In genomic region chr10:58412502-58412961, GRCh38 we compare ENCODE assay signal across 14 cellular contexts. TPM values are rescaled to one million over a fixed set of nuclear protein-coding genes. Genes with fewer than 3 reads are reported as not detected.
DNase-seq lines count a peak whose midpoint lies in the region; TF ChIP-seq lines count a peak whose summit lies in the region.
"Had no signal": no experiment of that assay in that cellular context is flagged by ENCODE, and none has a peak within 500 bp of the region (broad histone marks: within the 10 kb centered on the region; RNA-seq: fewer than 3 reads in every experiment).

No MANE protein-coding gene starts in this region.

- H3K27me3 ChIP-seq in Caco-2 (replicated peaks; ENCODE audit: control insufficient read depth, insufficient read depth, low read length) (no peaks in the 10 kb centered on the region), HUES48 (ENCODE audit: control insufficient read depth, insufficient read depth, low read length) (no peaks in the 10 kb centered on the region), brain microvascular endothelial cell (replicated peaks) (no peaks in the 10 kb centered on the region), mesendoderm (ENCODE audit: insufficient read depth, low read length, poor library complexity) (no peaks in the 10 kb centered on the region), stomach (no peaks in the 10 kb centered on the region)

- H3K9ac ChIP-seq in HUES48 (ENCODE audit: low read depth, low read length) (no peak overlapping the region), mesendoderm (ENCODE audit: low read length) (no peak overlapping the region)

- H3K36me3 Mint-ChIP-seq in Caco-2 (ENCODE audit: insufficient read depth, unreplicated experiment), result no peaks in the 10 kb centered on the region
- H3K36me3 Mint-ChIP-seq: activated naive CD4-positive, alpha-beta T cell treated with anti-CD3 and anti-CD28 coated beads, Interleukin-2, amount 50 U/mL, for 24 hours had no signal

- peak; percentile 47 to 63 for TF ChIP-seq CTCF in Caco-2 (IDR thresholded peaks at IDR 0.05; ENCODE audit: insufficient read depth in 1 of 2, low read depth in 1 of 2, low read length in 1 of 2, severe bottlenecking in 1 of 2, unreplicated experiment in 1 of 2)
- TF ChIP-seq CTCF in brain microvascular endothelial cell (IDR thresholded peaks at IDR 0.05; ENCODE audit: low read depth, low read length, missing control alignments), result peak; percentile 30
- no peak for TF ChIP-seq CTCF in stomach (IDR thresholded peaks at IDR 0.05)

- no peaks in the 10 kb centered on the region for H3K36me3 ChIP-seq in Caco-2 (ENCODE audit: control insufficient read depth, insufficient read depth, low read length)
- no peaks in the 10 kb centered on the region for H3K36me3 ChIP-seq in HUES48 (ENCODE audit: control insufficient read depth, insufficient read depth, low read length)
- no peaks in the 10 kb centered on the region for H3K36me3 ChIP-seq in brain microvascular endothelial cell (replicated peaks)
- no peaks in the 10 kb centered on the region for H3K36me3 ChIP-seq in mesendoderm (ENCODE audit: control insufficient read depth, insufficient read depth, low read length)
- H3K36me3 ChIP-seq in stomach, result no peaks in the 10 kb centered on the region

- no peak for TF ChIP-seq EP300 in stomach (IDR thresholded peaks at IDR 0.05)

- DNase-seq in Caco-2 (peak; percentile 71 to 86), brain microvascular endothelial cell (peak; percentile 92), mesendoderm (peak; percentile 80), hypothalamus (lab: John Stamatoyannopoulos, UW) (no peak), stomach (no peak), NCI-H187 (lab: John Stamatoyannopoulos, UW) (no peak), cortex of kidney (lab: John Stamatoyannopoulos, UW) (no peak)
- DNase-seq: activated CD4-positive, alpha-beta memory T cell treated with anti-CD3 and anti-CD28 coated beads, Interleukin-2, amount 10 ng/mL, durations not matched to agents 7 days and 5 days; effector CD4-positive, alpha-beta T cell; mucosa of descending colon; NCI-H1092; NCI-H526 treated with DMSO at 0.1 percent for 48 hours had no signal

- peaks cover 46% of the 10 kb centered on the region for H3K4me1 Mint-ChIP-seq in Caco-2 (ENCODE audit: low read depth, unreplicated experiment)
- H3K4me1 Mint-ChIP-seq: activated CD4-positive, alpha-beta memory T cell treated with anti-CD3 and anti-CD28 coated beads, Interleukin-2, amount 10 ng/mL, durations not matched to agents 7 days and 5 days; activated naive CD4-positive, alpha-beta T cell treated with anti-CD3 and anti-CD28 coated beads, Interleukin-2, amount 50 U/mL, for 24 hours had no signal

- H2BK120ac ChIP-seq in mesendoderm (ENCODE audit: low read depth, low read length), result no peak overlapping the region

- H4K8ac ChIP-seq in mesendoderm (ENCODE audit: low read depth, low read length), result no peak overlapping the region

- TF ChIP-seq POLR2A in stomach (IDR thresholded peaks at IDR 0.05), result no peak

- H3K56ac ChIP-seq in mesendoderm (ENCODE audit: low read length), result no peak overlapping the region

- no peak overlapping the region for H3K4me3 Mint-ChIP-seq in Caco-2 (ENCODE audit: unreplicated experiment)
- H3K4me3 Mint-ChIP-seq: activated CD4-positive, alpha-beta memory T cell treated with anti-CD3 and anti-CD28 coated beads, Interleukin-2, amount 10 ng/mL, durations not matched to agents 7 days and 5 days; activated naive CD4-positive, alpha-beta T cell treated with anti-CD3 and anti-CD28 coated beads, Interleukin-2, amount 50 U/mL, for 24 hours had no signal

- no peak overlapping the region for H4K5ac ChIP-seq in mesendoderm (ENCODE audit: low read length)

- no peaks in the 10 kb centered on the region for H3K79me1 ChIP-seq in mesendoderm (ENCODE audit: low read length)

- no peaks in the 10 kb centered on the region for H3K27me3 Mint-ChIP-seq in Caco-2 (ENCODE audit: insufficient read depth, unreplicated experiment)
- H3K27me3 Mint-ChIP-seq: activated CD4-positive, alpha-beta memory T cell treated with anti-CD3 and anti-CD28 coated beads, Interleukin-2, amount 10 ng/mL, durations not matched to agents 7 days and 5 days had no signal

- CTCF ChIA-PET in Caco-2 (lab: Charles Lee), result interaction anchor here (0.8 to 1.5 kb wide), 4 partner anchors 72 to 365 kb away, joined by 3 to 9 read pairs (median 3); no protein-coding TSS in a partner anchor

- H3K4me3 ChIP-seq in Caco-2 (ENCODE audit: low read depth, low read length) (no peak overlapping the region), HUES48 (ENCODE audit: low read depth, low read length) (no peak overlapping the region), brain microvascular endothelial cell (ENCODE audit: low read depth, low read length) (no peak overlapping the region), mesendoderm (ENCODE audit: low read length) (no peak overlapping the region), stomach (no peak overlapping the region)
- H3K4me3 ChIP-seq: mucosa of descending colon had no signal

- H3K27ac Mint-ChIP-seq in Caco-2 (ENCODE audit: unreplicated experiment), result no peak overlapping the region
- H3K27ac Mint-ChIP-seq: activated CD4-positive, alpha-beta memory T cell treated with anti-CD3 and anti-CD28 coated beads, Interleukin-2, amount 10 ng/mL, durations not matched to agents 7 days and 5 days; activated naive CD4-positive, alpha-beta T cell treated with anti-CD3 and anti-CD28 coated beads, Interleukin-2, amount 50 U/mL, for 24 hours had no signal

- no peak overlapping the region for H2AK5ac ChIP-seq in mesendoderm (ENCODE audit: low read length)

- H3K4ac ChIP-seq in mesendoderm (ENCODE audit: low read depth, low read length), result no peak overlapping the region

- H3K23ac ChIP-seq in mesendoderm (ENCODE audit: low read length), result no peak overlapping the region

- no peak overlapping the region for H2BK5ac ChIP-seq in mesendoderm (ENCODE audit: low read length)

- WGBS in mesendoderm (ENCODE audit: extremely low coverage, insufficient coverage, low lambda C conversion rate), result no CpG with 5 or more reads among the region's 2 CpGs
- 22 to 52% (median 42%) methylated on average over 2 of the region's 2 CpGs for WGBS in stomach, 5 donors

- peak overlapping the region; percentile 63 for H3K27ac ChIP-seq in HUES48 (ENCODE audit: low read depth, low read length)
- peak overlapping the region; percentile 62 for H3K27ac ChIP-seq in brain microvascular endothelial cell
- no peak overlapping the region for H3K27ac ChIP-seq in mesendoderm (ENCODE audit: low read depth, low read length)
- H3K27ac ChIP-seq in stomach, result no peak overlapping the region

- peaks cover 8% of the 10 kb centered on the region for H3K9me3 Mint-ChIP-seq in Caco-2 (ENCODE audit: unreplicated experiment)
- H3K9me3 Mint-ChIP-seq: activated CD4-positive, alpha-beta memory T cell treated with anti-CD3 and anti-CD28 coated beads, Interleukin-2, amount 10 ng/mL, durations not matched to agents 7 days and 5 days; activated naive CD4-positive, alpha-beta T cell treated with anti-CD3 and anti-CD28 coated beads, Interleukin-2, amount 50 U/mL, for 24 hours had no signal

- H3K79me2 ChIP-seq in mesendoderm (ENCODE audit: control insufficient read depth, insufficient read depth, low read length), result no peaks in the 10 kb centered on the region

- no TSS peak for BruUV-seq in Caco-2 (replicated peaks; lab: Mats Ljungman, UMichigan)

- in situ Hi-C loops in brain microvascular endothelial cell (cut with HindIII; ENCODE audit: low pct_ligation_motif_present, low sequenced_read_pairs), result no loop called here

- H3K4me1 ChIP-seq in Caco-2, result peaks cover 45% of the 10 kb centered on the region
- H3K4me1 ChIP-seq in HUES48 (ENCODE audit: control insufficient read depth, insufficient read depth, low read length), result peaks cover 13% of the 10 kb centered on the region; the same call in 1 of the 2 replicates
- H3K4me1 ChIP-seq in mesendoderm (ENCODE audit: control insufficient read depth, low read depth, low read length), result no peaks in the 10 kb centered on the region
- peaks cover 0 to 3% (median 0%) of the 10 kb centered on the region in 4 donors for H3K4me1 ChIP-seq in stomach

- no peak overlapping the region for H2BK15ac ChIP-seq in mesendoderm (replicated peaks; ENCODE audit: low read depth)

- intact Hi-C loops in Caco-2 (cut with micrococcal nuclease; ENCODE audit: unreplicated experiment), result loop anchor here (1.0 to 10.0 kb wide), 3 partner anchors 143 to 1210 kb away; no protein-coding TSS in a partner anchor
- intact Hi-C loops in stomach (cut with DNase I; ENCODE audit: low total_unique reads), result no loop called here

- H3K18ac ChIP-seq in mesendoderm (ENCODE audit: low read length), result no peak overlapping the region

- H3K4me2 ChIP-seq in mesendoderm (ENCODE audit: low read length), result no peak overlapping the region

- no peaks in the 10 kb centered on the region for H3K9me3 ChIP-seq in Caco-2
- H3K9me3 ChIP-seq in HUES48 (ENCODE audit: control insufficient read depth, insufficient read depth, low read length), result no peaks in the 10 kb centered on the region
- no peaks in the 10 kb centered on the region for H3K9me3 ChIP-seq in stomach
- H3K9me3 ChIP-seq: mucosa of descending colon had no signal

- POLR2A ChIA-PET in Caco-2 (lab: Charles Lee), result interaction anchor here (0.5 to 1.0 kb wide), 3 partner anchors 27 to 114 kb away, joined by 3 read pairs; partner anchors contain the start of gene BICC1

RNA-seq across cellular contexts. Expression of gene TFAM, which starts 27.3 kb away (rescaled TPM):
- total RNA-seq in Caco-2 (2022), result 228 and 240 TPM in 2 replicates
- polyA plus RNA-seq in mesendoderm (2013, experiment 1 of 2), result 106 TPM
- 110 TPM for polyA plus RNA-seq in mesendoderm (2013, experiment 2 of 2)
- total RNA-seq in stomach, result 10 to 100 TPM; 15.4 to 39.7 (median 26.3) TPM
- 10 to 100 TPM in 1 of 3 donors, 1 to 10 TPM in 2; 4.9 to 12.5 (median 7.5) TPM for polyA plus RNA-seq in stomach

Comparison
In these comparisons a context has a peak if more than half of its experiments do, and no peak if none do; other contexts are left out.
1. DNase-seq: peak in Caco-2 (2 of 2), brain microvascular endothelial cell (single experiment) and mesendoderm (single experiment); none in hypothalamus (0 of 51), stomach (single experiment), NCI-H187 (0 of 2) and cortex of kidney (single experiment).
2. CTCF ChIP-seq: peak in Caco-2 (2 of 2) and brain microvascular endothelial cell (single experiment); none in stomach (0 of 7).
3. H3K27ac ChIP-seq: peak in HUES48 (single experiment) and brain microvascular endothelial cell (single experiment); none in mesendoderm (single experiment) and stomach (0 of 5).